11 cellular contexts compared by ENCODE assay signal in genomic region chr11:128207861-128208321, GRCh38.
DNase-seq lines count a peak whose midpoint lies in the region; ATAC-seq and TF ChIP-seq lines count a peak whose summit lies in the region.
"Had no signal": no experiment of that assay in that cellular context is flagged by ENCODE, and none has a peak within 500 bp of the region (broad histone marks: within the 10 kb centered on the region; RNA-seq: fewer than 3 reads in every experiment).

No MANE protein-coding gene starts in this region.

- no peak for TF ChIP-seq EP300 in ovary (IDR thresholded peaks at IDR 0.05)

- TF ChIP-seq CTCF in lung (IDR thresholded peaks at IDR 0.05; ENCODE audit: control extremely low read depth, extremely low read depth) (no peak), ovary (IDR thresholded peaks at IDR 0.05) (no peak)

- no peak overlapping the region for H3K4me3 ChIP-seq in lung
- H3K4me3 ChIP-seq in ovary, result no peak overlapping the region

- peaks cover 5% of the 10 kb centered on the region for H3K36me3 Mint-ChIP-seq in stimulated activated memory B cell treated with anti-CD40 and anti-IgM and Interleukin-4, amounts not matched to agents 10 μg/mL and 1 μg/mL and 100 μg/mL, for 72 hours

- 57 to 67% methylated on average over 3 of the region's 3 CpGs for WGBS in lung, 2 donors
- 65 to 74% (median 70%) methylated on average over 3 of the region's 3 CpGs for WGBS in ovary, 3 donors

- H3K4me1 Mint-ChIP-seq in stimulated activated memory B cell treated with anti-CD40 and anti-IgM and Interleukin-4, amounts not matched to agents 10 μg/mL and 1 μg/mL and 100 μg/mL, for 72 hours, result no peaks in the 10 kb centered on the region

- intact Hi-C loops in ovary (cut with DNase I), result no loop called here

- H3K27ac Mint-ChIP-seq in stimulated activated memory B cell treated with anti-CD40 and anti-IgM and Interleukin-4, amounts not matched to agents 10 μg/mL and 1 μg/mL and 100 μg/mL, for 72 hours, result no peak overlapping the region

- peaks cover 10% of the 10 kb centered on the region for H3K9me3 Mint-ChIP-seq in stimulated activated memory B cell treated with anti-CD40 and anti-IgM and Interleukin-4, amounts not matched to agents 10 μg/mL and 1 μg/mL and 100 μg/mL, for 72 hours

- H3K27me3 ChIP-seq in lung (ENCODE audit: control insufficient read depth, insufficient read depth) (no peaks in the 10 kb centered on the region), ovary (no peaks in the 10 kb centered on the region)

- H3K36me3 ChIP-seq in lung (ENCODE audit: control insufficient read depth in 2 of 2, insufficient read depth in 2 of 2, low read length in 2 of 2), result no peaks in the 10 kb centered on the region
- H3K36me3 ChIP-seq in ovary, result no peaks in the 10 kb centered on the region

- no peaks in the 10 kb centered on the region for H3K27me3 Mint-ChIP-seq in stimulated activated memory B cell treated with anti-CD40 and anti-IgM and Interleukin-4, amounts not matched to agents 10 μg/mL and 1 μg/mL and 100 μg/mL, for 72 hours

- H3K4me1 ChIP-seq in lung (ENCODE audit: control insufficient read depth in 2 of 2, insufficient read depth in 2 of 2, low read length in 2 of 2), result peaks cover 3 to 4% of the 10 kb centered on the region in 2 donors
- H3K4me1 ChIP-seq in ovary (ENCODE audit: insufficient read depth), result peaks cover 5% of the 10 kb centered on the region

- H3K9me3 ChIP-seq in lung (ENCODE audit: control insufficient read depth in 2 of 2, insufficient read depth in 1 of 2, low read length in 1 of 2), result no peaks in the 10 kb centered on the region
- H3K9me3 ChIP-seq in ovary, result no peaks in the 10 kb centered on the region

- H3K4me3 Mint-ChIP-seq in stimulated activated memory B cell treated with anti-CD40 and anti-IgM and Interleukin-4, amounts not matched to agents 10 μg/mL and 1 μg/mL and 100 μg/mL, for 72 hours, result no peak overlapping the region
- H3K4me3 Mint-ChIP-seq: activated T-cell treated with anti-CD3 and anti-CD28 coated beads, Interleukin-2, amount 50 U/mL, for 4 hours had no signal

- peak; percentile 58 for DNase-seq in AG08395 (ENCODE audit: low spot score)
- DNase-seq in LHCN-M2 (ENCODE audit: low read depth), result peak; percentile 91
- DNase-seq in dedifferentiated amniotic fluid mesenchymal stem cell (ENCODE audit: extremely low spot score), result peak; percentile 62
- DNase-seq in lung (ENCODE audit: low spot score), result no peak
- no peak for DNase-seq in ovary
- DNase-seq in OCI-M2 (lab: John Stamatoyannopoulos, UW; ENCODE audit: unreplicated experiment), result no peak
- DNase-seq in mesenteric fat pad (ENCODE audit: low spot score), result no peak
- DNase-seq: activated T-cell treated with anti-CD3 and anti-CD28 coated beads, Interleukin-2, amount 50 U/mL, for 4 hours; effector CD8-positive, alpha-beta T cell; NCI-H524 had no signal

- H3K27ac ChIP-seq in lung (ENCODE audit: low read depth in 1 of 2, low read length in 1 of 2) (peak overlapping the region; percentile 39 to 52), ovary (no peak overlapping the region)

- ATAC-seq in lung (ENCODE audit: insufficient read depth, low FRiP score), result peak; percentile 31
- ATAC-seq in stimulated activated memory B cell treated with anti-CD40 and anti-IgM and Interleukin-4, amounts not matched to agents 10 μg/mL and 1 μg/mL and 100 μg/mL, for 72 hours, result no peak
- ATAC-seq: activated T-cell treated with anti-CD3 and anti-CD28 coated beads, Interleukin-2, amount 50 U/mL, for 4 hours had no signal

- TF ChIP-seq POLR2A in ovary (IDR thresholded peaks at IDR 0.05), result no peak

Comparison
In these comparisons a context has a peak if more than half of its experiments do, and no peak if none do; other contexts are left out.
1. DNase-seq: peak in AG08395 (single experiment), LHCN-M2 (single experiment) and dedifferentiated amniotic fluid mesenchymal stem cell (single experiment); none in lung (single experiment), ovary (0 of 5), OCI-M2 (single experiment) and mesenteric fat pad (single experiment).
2. H3K27ac ChIP-seq: peak in lung (2 of 2); none in ovary (0 of 2).